ENCODE assay signal across 30 cellular contexts in genomic region chr1:169648187-169648586, GRCh38. TPM values are rescaled to one million over a fixed set of nuclear protein-coding genes. Genes with fewer than 3 reads are reported as not detected.
DNase-seq lines count a peak whose midpoint lies in the region; ATAC-seq and TF ChIP-seq lines count a peak whose summit lies in the region.
"Had no signal": no experiment of that assay in that cellular context is flagged by ENCODE, and none has a peak within 500 bp of the region (broad histone marks: within the 10 kb centered on the region; RNA-seq: fewer than 3 reads in every experiment).

No MANE protein-coding gene starts in this region.

- H3K4me3 Mint-ChIP-seq in activated T-cell treated with anti-CD3 and anti-CD28 coated beads, Interleukin-2, amount 50 U/mL, for 4 hours, result peak overlapping the region; percentile 60
- peak overlapping the region; percentile 56 for H3K4me3 Mint-ChIP-seq in activated naive CD8-positive, alpha-beta T cell

- peak overlapping the region; percentile 79 for H3K27ac ChIP-seq in DND-41 (ENCODE audit: low read length)
- H3K27ac ChIP-seq: esophagus squamous epithelium, foreskin keratinocyte, left ventricle myocardium inferior, prostate gland, right lobe of liver, tibial nerve had no signal

- H3K79me2 ChIP-seq in DND-41 (ENCODE audit: insufficient read depth, low read length), result no peaks in the 10 kb centered on the region

- H3K36me3 ChIP-seq in DND-41 (ENCODE audit: insufficient read depth, low read length), result no peaks in the 10 kb centered on the region
- H3K36me3 ChIP-seq: BE2C, esophagus squamous epithelium, HAP-1, left ventricle myocardium inferior, prostate gland, right lobe of liver, spleen, tibial nerve had no signal

- H3K9me3 ChIP-seq in DND-41 (ENCODE audit: insufficient read depth, low read length, severe bottlenecking), result no peaks in the 10 kb centered on the region
- H3K9me3 ChIP-seq: BE2C, esophagus squamous epithelium, HAP-1, left ventricle myocardium inferior, prostate gland, right lobe of liver, spleen, tibial nerve had no signal

- peaks cover 7% of the 10 kb centered on the region for H3K9me3 Mint-ChIP-seq in activated T-cell treated with anti-CD3 and anti-CD28 coated beads, Interleukin-2, amount 50 U/mL, for 4 hours
- H3K9me3 Mint-ChIP-seq in activated naive CD8-positive, alpha-beta T cell (ENCODE audit: low read depth), result peaks cover 4% of the 10 kb centered on the region

- H3K4me3 ChIP-seq in DND-41 (ENCODE audit: low read depth in 1 of 2, low read length in 2 of 2), result no peak overlapping the region
- H3K4me3 ChIP-seq: dorsolateral prefrontal cortex, esophagus squamous epithelium, HAP-1, K562, left ventricle myocardium inferior, prostate gland, right lobe of liver, spleen, tibial nerve had no signal

- no peak for DNase-seq in activated T-cell treated with anti-CD3 and anti-CD28 coated beads, Interleukin-2, amount 50 U/mL, for 4 hours
- DNase-seq in activated T-cell treated with anti-CD3 and anti-CD28 coated beads for 4 hours (no peak), DND-41 (no peak), amniotic stem cell (lab: John Stamatoyannopoulos, UW) (no peak), kidney tubule cell (ENCODE audit: low spot score) (no peak)
- DNase-seq in stimulated activated naive CD8-positive, alpha-beta T cell treated with anti-CD3 and anti-CD28 coated beads, Interleukin-15, Interleukin-2, amounts not matched to agents 100 U/mL and 50 U/mL, for 24 hours, result no peak
- DNase-seq: amygdala, BE2C, COR-L47, dorsolateral prefrontal cortex, esophagus squamous epithelium, foreskin keratinocyte, head of caudate nucleus, islet precursor cell, left ventricle myocardium inferior, mesendoderm, NCI-H1105 treated with DMSO at 0.1 percent for 48 hours, NCI-H1930, NCI-H2171 treated with DMSO at 0.1 percent for 48 hours, NCI-H510A, right lobe of liver, SIG-M5, spleen had no signal

- peaks cover 33% of the 10 kb centered on the region for H3K4me1 ChIP-seq in DND-41 (ENCODE audit: insufficient read depth, low read length)
- H3K4me1 ChIP-seq: BE2C, esophagus squamous epithelium, foreskin keratinocyte, HAP-1, left ventricle myocardium inferior, prostate gland, right lobe of liver had no signal

- peaks cover 44% of the 10 kb centered on the region for H3K4me1 Mint-ChIP-seq in activated T-cell treated with anti-CD3 and anti-CD28 coated beads, Interleukin-2, amount 50 U/mL, for 4 hours (ENCODE audit: low read depth)
- H3K4me1 Mint-ChIP-seq in activated naive CD8-positive, alpha-beta T cell (ENCODE audit: low read depth), result peaks cover 46% of the 10 kb centered on the region

- H3K9ac ChIP-seq in DND-41 (ENCODE audit: low read depth, low read length), result no peak overlapping the region

- H3K27me3 Mint-ChIP-seq in activated T-cell treated with anti-CD3 and anti-CD28 coated beads, Interleukin-2, amount 50 U/mL, for 4 hours (ENCODE audit: low read depth), result no peaks in the 10 kb centered on the region
- no peaks in the 10 kb centered on the region for H3K27me3 Mint-ChIP-seq in activated naive CD8-positive, alpha-beta T cell

- no peak for ATAC-seq in activated T-cell treated with anti-CD3 and anti-CD28 coated beads, Interleukin-2, amount 50 U/mL, for 4 hours
- no peak for ATAC-seq in DND-41 (ENCODE audit: insufficient read depth, low read depth)
- ATAC-seq in stimulated activated naive CD8-positive, alpha-beta T cell treated with anti-CD3 and anti-CD28 coated beads, Interleukin-15, Interleukin-2, amounts not matched to agents 100 U/mL and 50 U/mL, for 24 hours, result peak; percentile 68
- ATAC-seq: foreskin keratinocyte, K562, right lobe of liver had no signal

- no peak overlapping the region for H3K4me2 ChIP-seq in DND-41 (ENCODE audit: insufficient read depth, low read length)

- H2AFZ ChIP-seq in DND-41 (ENCODE audit: low read depth, low read length), result 0 out of 2 replicates have a peak overlapping the region, but pooled peaks have one; percentile 5

- no peaks in the 10 kb centered on the region for H3K27me3 ChIP-seq in DND-41 (ENCODE audit: insufficient read depth, low read length, poor library complexity)
- H3K27me3 ChIP-seq: dorsolateral prefrontal cortex, esophagus squamous epithelium, right lobe of liver, spleen, tibial nerve had no signal

- peak overlapping the region; percentile 79 for H3K27ac Mint-ChIP-seq in activated naive CD8-positive, alpha-beta T cell

- no peaks in the 10 kb centered on the region for H4K20me1 ChIP-seq in DND-41 (ENCODE audit: insufficient read depth, low read length)

- H3K36me3 Mint-ChIP-seq in activated T-cell treated with anti-CD3 and anti-CD28 coated beads, Interleukin-2, amount 50 U/mL, for 4 hours (ENCODE audit: insufficient read depth), result no peaks in the 10 kb centered on the region
- peaks cover 3% of the 10 kb centered on the region for H3K36me3 Mint-ChIP-seq in activated naive CD8-positive, alpha-beta T cell

- no peak for TF ChIP-seq CTCF in DND-41 (IDR thresholded peaks at IDR 0.05; ENCODE audit: borderline replicate concordance, extremely low read depth, low read length, poor library complexity, severe bottlenecking)

RNA-seq across cellular contexts. Expression of gene SELP, which starts 18.3 kb away (rescaled TPM):
- total RNA-seq in activated T-cell treated with anti-CD3 and anti-CD28 coated beads, Interleukin-2, amount 50 U/mL, for 4 hours, result under 1 TPM; 0.35 to 0.48 (median 0.40) TPM
- total RNA-seq: chondrocyte, foreskin keratinocyte, K562, MCF 10A had no signal
